Comparison of ENCODE assay signal across 1 cellular context in genomic region chr3:128707935-128708494, GRCh38.
TF ChIP-seq lines count a peak whose summit lies in the region.

No MANE protein-coding gene starts in this region.

TF ChIP-seq in HepG2, 621 proteins besides CTCF, POLR2A, EP300 and RAD21 (continued from another document and continues in another):
- no peak for TF ChIP-seq ZBTB40 (IDR thresholded peaks at IDR 0.05)
- TF ChIP-seq ZBTB40 (CRISPR knock-in tag; IDR thresholded peaks at IDR 0.05): no peak; the same call in 1 of the 2 replicates
- TF ChIP-seq IRF9 (CRISPR knock-in tag; IDR thresholded peaks at IDR 0.05; ENCODE audit: borderline replicate concordance): peak; percentile 54; the same call in 1 of the 2 replicates
- TF ChIP-seq RXRB (CRISPR knock-in tag; IDR thresholded peaks at IDR 0.05; ENCODE audit: borderline replicate concordance): peak; percentile 95
- peak; percentile 51 for TF ChIP-seq MAX (IDR thresholded peaks at IDR 0.05)
- TF ChIP-seq JUND (CRISPR knock-in tag; IDR thresholded peaks at IDR 0.05): no peak
- peak; percentile 55; the same call in 1 of the 2 replicates for TF ChIP-seq ZBTB34 (CRISPR knock-in tag; IDR thresholded peaks at IDR 0.05)
- no peak for TF ChIP-seq HNRNPL (IDR thresholded peaks at IDR 0.05; ENCODE audit: low read depth, low read length)
- TF ChIP-seq NCOA1 (CRISPR knock-in tag; IDR thresholded peaks at IDR 0.05): peak; percentile 44; the same call in 1 of the 2 replicates
- no peak for TF ChIP-seq MAZ (IDR thresholded peaks at IDR 0.05; ENCODE audit: borderline replicate concordance, low read depth, low read length)
- no peak for TF ChIP-seq MAZ (CRISPR knock-in tag; IDR thresholded peaks at IDR 0.05; ENCODE audit: low read depth)
- TF ChIP-seq FOXJ3 (CRISPR knock-in tag; IDR thresholded peaks at IDR 0.05; ENCODE audit: borderline replicate concordance): peak; percentile 74; the same call in 1 of the 2 replicates
- peak; percentile 47; the same call in 1 of the 2 replicates for TF ChIP-seq SP5 (CRISPR knock-in tag; IDR thresholded peaks at IDR 0.05; ENCODE audit: borderline replicate concordance, low read depth)
- TF ChIP-seq ZNF747 (CRISPR knock-in tag; IDR thresholded peaks at IDR 0.05; ENCODE audit: borderline replicate concordance): no peak
- peak; percentile 16; the same call in 1 of the 2 replicates for TF ChIP-seq HNF1B (CRISPR knock-in tag; IDR thresholded peaks at IDR 0.05)
- no peak for TF ChIP-seq ZNF570 (CRISPR knock-in tag; IDR thresholded peaks at IDR 0.05; ENCODE audit: borderline replicate concordance)
- 0 out of 2 replicates have a peak, but pooled peaks have one; percentile 63 for TF ChIP-seq ZNF280D (CRISPR knock-in tag; IDR thresholded peaks at IDR 0.05)
- TF ChIP-seq BCLAF1 (IDR thresholded peaks at IDR 0.05): no peak
- 0 out of 2 replicates have a peak, but pooled peaks have one; percentile 54 for TF ChIP-seq MLX (CRISPR knock-in tag; IDR thresholded peaks at IDR 0.05)
- TF ChIP-seq ZNF563 (CRISPR knock-in tag; IDR thresholded peaks at IDR 0.05): peak; percentile 28; the same call in 1 of the 2 replicates
- no peak for TF ChIP-seq IRF2 (CRISPR knock-in tag; IDR thresholded peaks at IDR 0.05)
- peak; percentile 49; the same call in 1 of the 2 replicates for TF ChIP-seq ZMAT3 (CRISPR knock-in tag; conservative IDR thresholded peaks at IDR 0.05)
- TF ChIP-seq KLF13 (CRISPR knock-in tag; IDR thresholded peaks at IDR 0.05): no peak
- no peak for TF ChIP-seq ZNF260 (CRISPR knock-in tag; IDR thresholded peaks at IDR 0.05; ENCODE audit: borderline replicate concordance, low read depth)
- TF ChIP-seq NR2F2 (IDR thresholded peaks at IDR 0.05; ENCODE audit: borderline replicate concordance, low read depth): peak; percentile 91
- no peak for TF ChIP-seq ZFP37 (CRISPR knock-in tag; IDR thresholded peaks at IDR 0.05; ENCODE audit: borderline replicate concordance)
- 0 out of 2 replicates have a peak, but pooled peaks have one; percentile 46 for TF ChIP-seq ZNF441 (CRISPR knock-in tag; IDR thresholded peaks at IDR 0.05; ENCODE audit: borderline replicate concordance)
- no peak for TF ChIP-seq HDAC6 (IDR thresholded peaks at IDR 0.05; ENCODE audit: low read depth, low read length)
- TF ChIP-seq FOXP1 (IDR thresholded peaks at IDR 0.05): peak; percentile 96
- TF ChIP-seq FOXP1 (CRISPR knock-in tag; IDR thresholded peaks at IDR 0.05): peak; percentile 96
- peak; percentile 91 for TF ChIP-seq ZNF317 (CRISPR knock-in tag; IDR thresholded peaks at IDR 0.05)
